Comparison of ENCODE assay signal across 1 cellular context in the genomic region with DNA sequence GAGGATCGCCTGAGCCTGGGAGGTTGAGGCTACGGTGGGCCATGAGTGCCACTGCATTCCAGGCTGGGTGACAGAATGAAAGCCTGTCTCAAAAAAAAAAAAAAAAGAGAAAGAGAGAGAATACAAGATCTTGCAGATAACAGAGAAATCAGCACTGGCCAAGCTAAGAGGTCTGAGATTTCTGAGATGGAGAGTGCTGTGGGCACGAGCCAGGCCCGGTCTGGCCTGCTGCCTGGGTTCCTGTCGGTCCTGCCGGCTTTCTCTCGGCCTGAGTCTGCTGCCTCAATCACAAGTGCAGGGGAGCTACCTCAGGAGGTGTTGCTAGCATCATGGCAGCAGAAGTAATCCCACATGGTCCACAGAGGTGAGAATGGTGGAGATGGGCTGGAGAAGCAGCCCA.
TF ChIP-seq lines count a peak whose summit lies in the region.

No MANE protein-coding gene starts in this region.

TF ChIP-seq in GM23338, 12 proteins besides CTCF, POLR2A, EP300 and RAD21 (continued from another document):
- TF ChIP-seq, protein P1, sequence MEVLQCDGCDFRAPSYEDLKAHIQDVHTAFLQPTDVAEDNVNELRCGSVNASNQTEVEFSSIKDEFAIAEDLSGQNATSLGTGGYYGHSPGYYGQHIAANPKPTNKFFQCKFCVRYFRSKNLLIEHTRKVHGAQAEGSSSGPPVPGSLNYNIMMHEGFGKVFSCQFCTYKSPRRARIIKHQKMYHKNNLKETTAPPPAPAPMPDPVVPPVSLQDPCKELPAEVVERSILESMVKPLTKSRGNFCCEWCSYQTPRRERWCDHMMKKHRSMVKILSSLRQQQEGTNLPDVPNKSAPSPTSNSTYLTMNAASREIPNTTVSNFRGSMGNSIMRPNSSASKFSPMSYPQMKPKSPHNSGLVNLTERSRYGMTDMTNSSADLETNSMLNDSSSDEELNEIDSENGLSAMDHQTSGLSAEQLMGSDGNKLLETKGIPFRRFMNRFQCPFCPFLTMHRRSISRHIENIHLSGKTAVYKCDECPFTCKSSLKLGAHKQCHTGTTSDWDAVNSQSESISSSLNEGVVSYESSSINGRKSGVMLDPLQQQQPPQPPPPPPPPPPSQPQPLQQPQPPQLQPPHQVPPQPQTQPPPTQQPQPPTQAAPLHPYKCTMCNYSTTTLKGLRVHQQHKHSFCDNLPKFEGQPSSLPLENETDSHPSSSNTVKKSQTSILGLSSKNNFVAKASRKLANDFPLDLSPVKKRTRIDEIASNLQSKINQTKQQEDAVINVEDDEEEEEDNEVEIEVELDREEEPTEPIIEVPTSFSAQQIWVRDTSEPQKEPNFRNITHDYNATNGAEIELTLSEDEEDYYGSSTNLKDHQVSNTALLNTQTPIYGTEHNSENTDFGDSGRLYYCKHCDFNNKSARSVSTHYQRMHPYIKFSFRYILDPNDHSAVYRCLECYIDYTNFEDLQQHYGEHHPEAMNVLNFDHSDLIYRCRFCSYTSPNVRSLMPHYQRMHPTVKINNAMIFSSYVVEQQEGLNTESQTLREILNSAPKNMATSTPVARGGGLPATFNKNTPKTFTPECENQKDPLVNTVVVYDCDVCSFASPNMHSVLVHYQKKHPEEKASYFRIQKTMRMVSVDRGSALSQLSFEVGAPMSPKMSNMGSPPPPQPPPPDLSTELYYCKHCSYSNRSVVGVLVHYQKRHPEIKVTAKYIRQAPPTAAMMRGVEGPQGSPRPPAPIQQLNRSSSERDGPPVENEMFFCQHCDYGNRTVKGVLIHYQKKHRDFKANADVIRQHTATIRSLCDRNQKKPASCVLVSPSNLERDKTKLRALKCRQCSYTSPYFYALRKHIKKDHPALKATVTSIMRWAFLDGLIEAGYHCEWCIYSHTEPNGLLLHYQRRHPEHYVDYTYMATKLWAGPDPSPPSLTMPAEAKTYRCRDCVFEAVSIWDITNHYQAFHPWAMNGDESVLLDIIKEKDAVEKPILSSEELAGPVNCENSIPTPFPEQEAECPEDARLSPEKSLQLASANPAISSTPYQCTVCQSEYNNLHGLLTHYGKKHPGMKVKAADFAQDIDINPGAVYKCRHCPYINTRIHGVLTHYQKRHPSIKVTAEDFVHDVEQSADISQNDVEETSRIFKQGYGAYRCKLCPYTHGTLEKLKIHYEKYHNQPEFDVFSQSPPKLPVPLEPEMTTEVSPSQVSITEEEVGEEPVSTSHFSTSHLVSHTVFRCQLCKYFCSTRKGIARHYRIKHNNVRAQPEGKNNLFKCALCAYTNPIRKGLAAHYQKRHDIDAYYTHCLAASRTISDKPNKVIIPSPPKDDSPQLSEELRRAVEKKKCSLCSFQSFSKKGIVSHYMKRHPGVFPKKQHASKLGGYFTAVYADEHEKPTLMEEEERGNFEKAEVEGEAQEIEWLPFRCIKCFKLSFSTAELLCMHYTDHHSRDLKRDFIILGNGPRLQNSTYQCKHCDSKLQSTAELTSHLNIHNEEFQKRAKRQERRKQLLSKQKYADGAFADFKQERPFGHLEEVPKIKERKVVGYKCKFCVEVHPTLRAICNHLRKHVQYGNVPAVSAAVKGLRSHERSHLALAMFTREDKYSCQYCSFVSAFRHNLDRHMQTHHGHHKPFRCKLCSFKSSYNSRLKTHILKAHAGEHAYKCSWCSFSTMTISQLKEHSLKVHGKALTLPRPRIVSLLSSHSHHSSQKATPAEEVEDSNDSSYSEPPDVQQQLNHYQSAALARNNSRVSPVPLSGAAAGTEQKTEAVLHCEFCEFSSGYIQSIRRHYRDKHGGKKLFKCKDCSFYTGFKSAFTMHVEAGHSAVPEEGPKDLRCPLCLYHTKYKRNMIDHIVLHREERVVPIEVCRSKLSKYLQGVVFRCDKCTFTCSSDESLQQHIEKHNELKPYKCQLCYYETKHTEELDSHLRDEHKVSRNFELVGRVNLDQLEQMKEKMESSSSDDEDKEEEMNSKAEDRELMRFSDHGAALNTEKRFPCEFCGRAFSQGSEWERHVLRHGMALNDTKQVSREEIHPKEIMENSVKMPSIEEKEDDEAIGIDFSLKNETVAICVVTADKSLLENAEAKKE (CRISPR knock-in tag; IDR thresholded peaks at IDR 0.05), result no peak
- TF ChIP-seq EZH2 (IDR thresholded peaks at IDR 0.05; ENCODE audit: low read depth, unreplicated experiment) (no peak), NANOG (IDR thresholded peaks at IDR 0.05; ENCODE audit: borderline replicate concordance) (no peak), STAT1 (IDR thresholded peaks at IDR 0.05; ENCODE audit: unreplicated experiment) (no peak), ZNF331 (CRISPR knock-in tag; IDR thresholded peaks at IDR 0.05; ENCODE audit: low read depth) (no peak), REST (IDR thresholded peaks at IDR 0.05; ENCODE audit: unreplicated experiment) (no peak)
